12 cellular contexts compared by ENCODE assay signal in genomic region chr2:207694811-207695281, GRCh38. TPM values are rescaled to one million over a fixed set of nuclear protein-coding genes. Genes with fewer than 3 reads are reported as not detected.
DNase-seq lines count a peak whose midpoint lies in the region; ATAC-seq and TF ChIP-seq lines count a peak whose summit lies in the region.
"Had no signal": no experiment of that assay in that cellular context is flagged by ENCODE, and none has a peak within 500 bp of the region (broad histone marks: within the 10 kb centered on the region; RNA-seq: fewer than 3 reads in every experiment).

No MANE protein-coding gene starts in this region.

- H3K4me3 ChIP-seq in AG10803 (ENCODE audit: low read length), result no peak overlapping the region
- H3K4me3 ChIP-seq in PC-3 (ENCODE audit: low read length), result no peak overlapping the region
- no peak overlapping the region for H3K4me3 ChIP-seq in fibroblast of villous mesenchyme (ENCODE audit: low read depth, low read length)

- BruUV-seq in PC-3 (replicated peaks; lab: Mats Ljungman, UMichigan) (no TSS peak), MCF 10A (replicated peaks; lab: Mats Ljungman, UMichigan) (no TSS peak)

- POLR2A ChIA-PET in PC-3 (lab: Charles Lee; ENCODE audit: unreplicated experiment), result no interaction called here
- POLR2A ChIA-PET in MCF 10A (lab: Yijun Ruan, JAX), result interaction anchor here (0.8 to 1.0 kb wide), 2 partner anchors 16 to 54 kb away, joined by 3 to 5 read pairs; partner anchors contain the start of gene CCNYL1

- no peaks in the 10 kb centered on the region for H3K27me3 ChIP-seq in PC-3 (ENCODE audit: low read length)

- H3K27ac ChIP-seq in PC-3 (ENCODE audit: low read length), result peak overlapping the region; percentile 88

- in situ Hi-C loops in ACHN (cut with HindIII; ENCODE audit: low pct_ligation_motif_present, low pct_unique_long_range_greater_than_20kb, low sequenced_read_pairs), result no loop called here

- DNase-seq in AG10803 (ENCODE audit: low read depth) (peak; percentile 33), PC-3 (peak; percentile 78), fibroblast of villous mesenchyme (ENCODE audit: low read depth) (peak; percentile 23), MCF 10A (ENCODE audit: unreplicated experiment) (no peak), DMS79 treated with DMSO at 0.1 percent for 48 hours (lab: John Stamatoyannopoulos, UW) (no peak), ACHN (no peak)
- DNase-seq in activated naive CD4-positive, alpha-beta T cell treated with anti-CD3 and anti-CD28 coated beads for 36 hours, result no peak
- DNase-seq: activated naive CD4-positive, alpha-beta T cell; NCI-H748 treated with DMSO at 0.1 percent for 48 hours; T-helper 17 cell had no signal

- peaks cover 39% of the 10 kb centered on the region for H3K4me1 ChIP-seq in PC-3 (ENCODE audit: insufficient read depth, low read length)

- H3K36me3 Mint-ChIP-seq in MCF 10A (ENCODE audit: insufficient read depth, unreplicated experiment), result no peaks in the 10 kb centered on the region
- H3K36me3 Mint-ChIP-seq in activated naive CD4-positive, alpha-beta T cell treated with anti-CD3 and anti-CD28 coated beads for 36 hours (ENCODE audit: low read depth), result no peaks in the 10 kb centered on the region

- no peak overlapping the region for H3K4me3 Mint-ChIP-seq in MCF 10A (ENCODE audit: unreplicated experiment)
- H3K4me3 Mint-ChIP-seq in activated naive CD4-positive, alpha-beta T cell treated with anti-CD3 and anti-CD28 coated beads for 36 hours, result no peak overlapping the region
- H3K4me3 Mint-ChIP-seq: T-helper 17 cell had no signal

- no peaks in the 10 kb centered on the region for H3K36me3 ChIP-seq in PC-3 (ENCODE audit: low read depth, low read length)

- H2AFZ ChIP-seq in PC-3 (ENCODE audit: low read length), result 0 out of 2 replicates have a peak overlapping the region, but pooled peaks have one; percentile 7

- H3F3A ChIP-seq in PC-3 (ENCODE audit: low read length, unreplicated experiment), result no peaks in the 10 kb centered on the region

- H3K4me1 Mint-ChIP-seq in MCF 10A (ENCODE audit: insufficient read depth, unreplicated experiment), result no peaks in the 10 kb centered on the region
- peaks cover 3% of the 10 kb centered on the region for H3K4me1 Mint-ChIP-seq in activated naive CD4-positive, alpha-beta T cell treated with anti-CD3 and anti-CD28 coated beads for 36 hours (ENCODE audit: low read depth)

- no peaks in the 10 kb centered on the region for H3K9me3 Mint-ChIP-seq in MCF 10A (ENCODE audit: unreplicated experiment)
- no peaks in the 10 kb centered on the region for H3K9me3 Mint-ChIP-seq in activated naive CD4-positive, alpha-beta T cell treated with anti-CD3 and anti-CD28 coated beads for 36 hours

- ATAC-seq in GM21786 (IDR thresholded peaks at IDR 0.05; ENCODE audit: unreplicated experiment) (peak; percentile 68), PC-3 (peak; percentile 91)
- ATAC-seq: activated CD4-positive, CD25-positive, alpha-beta regulatory T cell treated with anti-CD3 and anti-CD28 coated beads, Interleukin-2, amount 50 U/mL, for 24 hours; T-helper 17 cell had no signal

- H3K9me2 ChIP-seq in PC-3 (replicated peaks; ENCODE audit: low read length), result no peaks in the 10 kb centered on the region

- no peak for TF ChIP-seq CTCF in AG10803 (conservative IDR thresholded peaks at IDR 0.05; ENCODE audit: low read length)
- no peak for TF ChIP-seq CTCF in PC-3 (conservative IDR thresholded peaks at IDR 0.05; ENCODE audit: low read depth, low read length)
- TF ChIP-seq CTCF in fibroblast of villous mesenchyme (IDR thresholded peaks at IDR 0.05; ENCODE audit: insufficient read depth, low read depth, low read length), result no peak
- no peak for TF ChIP-seq CTCF in MCF 10A (IDR thresholded peaks at IDR 0.05; ENCODE audit: unreplicated experiment)

- CTCF ChIA-PET in PC-3 (lab: Charles Lee) (no interaction called here), MCF 10A (lab: Yijun Ruan, JAX) (interaction anchor here (0.5 to 1.5 kb wide), 6 partner anchors 39 to 1342 kb away, joined by 4 to 5 read pairs (median 4); no protein-coding TSS in a partner anchor)
- CTCF ChIA-PET in activated naive CD4-positive, alpha-beta T cell treated with anti-CD3 and anti-CD28 coated beads for 36 hours (lab: Charles Lee), result no interaction called here

- H3K4me2 ChIP-seq in PC-3 (ENCODE audit: low read length), result peak overlapping the region; percentile 49

- H4K20me1 ChIP-seq in PC-3 (ENCODE audit: low read length), result no peaks in the 10 kb centered on the region

- no peak overlapping the region for H3K27ac Mint-ChIP-seq in MCF 10A (ENCODE audit: low read depth, unreplicated experiment)
- H3K27ac Mint-ChIP-seq in activated naive CD4-positive, alpha-beta T cell treated with anti-CD3 and anti-CD28 coated beads for 36 hours, result no peak overlapping the region
- H3K27ac Mint-ChIP-seq: T-helper 17 cell had no signal

- no peaks in the 10 kb centered on the region for H3K9me3 ChIP-seq in PC-3 (ENCODE audit: low read length)

- no peaks in the 10 kb centered on the region for H3K79me2 ChIP-seq in PC-3 (ENCODE audit: low read length)

- H3K9ac ChIP-seq in PC-3 (ENCODE audit: low read length), result peak overlapping the region; percentile 50; the same call in 1 of the 2 replicates

- no peaks in the 10 kb centered on the region for H3K27me3 Mint-ChIP-seq in MCF 10A (ENCODE audit: insufficient read depth, unreplicated experiment)
- no peaks in the 10 kb centered on the region for H3K27me3 Mint-ChIP-seq in activated naive CD4-positive, alpha-beta T cell treated with anti-CD3 and anti-CD28 coated beads for 36 hours (ENCODE audit: low read depth)

- intact Hi-C loops in PC-3 (cut with micrococcal nuclease), result loop anchor here (5.0 kb wide), 1 partner anchor 32 kb away; no protein-coding TSS in a partner anchor
- intact Hi-C loops in MCF 10A (cut with micrococcal nuclease), result no loop called here
- intact Hi-C loops in activated naive CD4-positive, alpha-beta T cell treated with anti-CD3 and anti-CD28 coated beads for 36 hours (cut with micrococcal nuclease), result no loop called here

RNA-seq across cellular contexts. Expression of gene CCNYL1, which starts 16.6 kb away (rescaled TPM):
- total RNA-seq in PC-3 (2014; rRNA removed) (14.7 and 19.2 TPM in 2 replicates), fibroblast of villous mesenchyme (7.7 and 10.4 TPM in 2 replicates), MCF 10A (2022) (19.7 and 23.3 TPM in 2 replicates)
- 1 to 10 TPM; 2.5 to 2.7 TPM for total RNA-seq in activated naive CD4-positive, alpha-beta T cell treated with anti-CD3 and anti-CD28 coated beads for 36 hours

Comparison
In these comparisons a context has a peak if more than half of its experiments do, and no peak if none do; other contexts are left out.
1. DNase-seq: peak in AG10803 (single experiment), PC-3 (single experiment) and fibroblast of villous mesenchyme (single experiment); none in MCF 10A (single experiment), DMS79 treated with DMSO at 0.1 percent for 48 hours (single experiment), activated naive CD4-positive, alpha-beta T cell treated with anti-CD3 and anti-CD28 coated beads for 36 hours (single experiment) and ACHN (single experiment).